In genomic region chr3:178246004-178246403, GRCh38 we compare ENCODE assay signal across 16 cellular contexts.
"Had no signal": no experiment of that assay in that cellular context is flagged by ENCODE, and none has a peak within 500 bp of the region (broad histone marks: within the 10 kb centered on the region; RNA-seq: fewer than 3 reads in every experiment).

No MANE protein-coding gene starts in this region.

- H3K4me1 ChIP-seq: body of pancreas, foreskin keratinocyte, lower lobe of right lung, thyroid gland had no signal

- DNase-seq: activated CD4-positive, alpha-beta T cell treated with anti-CD3 and anti-CD28 coated beads, Interleukin-2, amount 50 U/mL, for 1 hour; activated CD8-positive, alpha-beta memory T cell treated with anti-CD3 and anti-CD28 coated beads, Interleukin-2, amount 50 U/mL, for 4 hours; activated naive CD4-positive, alpha-beta T cell treated with anti-CD3 and anti-CD28 coated beads for 36 hours; activated T-cell treated with anti-CD3 and anti-CD28 coated beads, Interleukin-2, amount 50 U/mL, for 4 hours; body of pancreas; effector memory CD8-positive, alpha-beta T cell; foreskin keratinocyte; lower lobe of right lung; natural killer cell; posterior cingulate gyrus; stimulated activated CD4-positive, alpha-beta T cell treated with anti-CD3 and anti-CD28 coated beads, Interleukin-12 subunit alpha, Interleukin-12 subunit beta, amount 100 ng/mL, for 4 hours; stimulated activated CD4-positive, alpha-beta T cell treated with anti-CD3 and anti-CD28 coated beads, Interleukin-1b, Interleukin-23, amount 100 ng/mL, for 48 hours; stimulated activated CD8-positive, alpha-beta memory T cell treated with anti-CD3 and anti-CD28 coated beads, Interleukin-4, amount 100 ng/mL, for 48 hours; stimulated activated naive CD4-positive, alpha-beta T cell treated with Interleukin-2 at 50 U/mL for 16 hours; T-helper 9 cell; thyroid gland had no signal

- H3K27ac ChIP-seq: body of pancreas, foreskin keratinocyte, lower lobe of right lung, thyroid gland had no signal

- H3K27me3 ChIP-seq: body of pancreas, foreskin keratinocyte, thyroid gland had no signal

- H3K9me3 ChIP-seq: body of pancreas, lower lobe of right lung, thyroid gland had no signal

- H3K4me3 ChIP-seq: body of pancreas, lower lobe of right lung, thyroid gland had no signal

- H3K36me3 ChIP-seq: lower lobe of right lung, thyroid gland had no signal
